Comparison of ENCODE assay signal across 8 cellular contexts in the genomic region with DNA sequence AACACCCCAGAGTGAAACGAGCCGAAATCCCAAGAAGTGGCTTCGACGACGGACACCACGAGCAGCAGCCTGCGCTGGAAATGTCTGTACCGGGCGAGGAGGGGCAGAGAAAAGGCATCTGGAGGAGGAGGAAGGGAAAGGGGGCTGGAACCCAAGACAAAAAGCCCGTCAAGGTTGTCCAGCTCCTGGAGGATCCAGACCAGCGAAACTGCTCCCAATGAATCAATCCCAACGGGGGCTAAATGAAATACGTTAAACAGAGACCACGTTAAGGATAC. TPM values are rescaled to one million over a fixed set of nuclear protein-coding genes. Genes with fewer than 3 reads are reported as not detected.
DNase-seq lines count a peak whose midpoint lies in the region; ATAC-seq and TF ChIP-seq lines count a peak whose summit lies in the region.

No MANE protein-coding gene starts in this region.

- BruUV-seq in OCI-LY7 (replicated peaks; lab: Mats Ljungman, UMichigan), result no TSS peak

- ATAC-seq in GM21515 (IDR thresholded peaks at IDR 0.05; ENCODE audit: unreplicated experiment), result peak; percentile 11
- ATAC-seq in stimulated activated naive B cell treated with anti-CD40 and anti-IgM and Interleukin-4, amounts not matched to agents 10 μg/mL and 1 μg/mL and 100 μg/mL, for 72 hours (replicated peaks), result peak; percentile 17 to 26
- ATAC-seq in GM21717 (IDR thresholded peaks at IDR 0.05; ENCODE audit: unreplicated experiment), result no peak

- H3K36me3 ChIP-seq in BLaER1 treated with 17β-estradiol and CSF1 and Interleukin-3, amounts not matched to agents 10 nM and 100 nM, result peaks cover 3 to 19% (median 14%) of the 10 kb centered on the region in 11 experiments; a peak in 15 of 22 replicates
- H3K36me3 ChIP-seq in OCI-LY7 (ENCODE audit: insufficient read depth, low read length), result peaks cover 14% of the 10 kb centered on the region

- peaks cover 5 to 27% (median 11%) of the 10 kb centered on the region in 11 experiments; a peak in 14 of 22 replicates for H4K20me1 ChIP-seq in BLaER1 treated with 17β-estradiol and CSF1 and Interleukin-3, amounts not matched to agents 10 nM and 100 nM
- H4K20me1 ChIP-seq in OCI-LY7 (ENCODE audit: insufficient read depth, low read length), result peaks cover 10% of the 10 kb centered on the region; the same call in 1 of the 2 replicates

- H3K9me3 Mint-ChIP-seq in stimulated activated naive B cell treated with anti-CD40 and anti-IgM and Interleukin-4, amounts not matched to agents 10 μg/mL and 1 μg/mL and 100 μg/mL, for 72 hours, result no peaks in the 10 kb centered on the region

- no peaks in the 10 kb centered on the region for H3K27me3 ChIP-seq in BLaER1 treated with 17β-estradiol and CSF1 and Interleukin-3, amounts not matched to agents 10 nM and 100 nM
- no peaks in the 10 kb centered on the region for H3K27me3 ChIP-seq in layer of hippocampus (ENCODE audit: control insufficient read depth, insufficient read depth, low read length)

- peak overlapping the region; percentile 95 for H3K4me3 Mint-ChIP-seq in stimulated activated naive B cell treated with anti-CD40 and anti-IgM and Interleukin-4, amounts not matched to agents 10 μg/mL and 1 μg/mL and 100 μg/mL, for 72 hours

- peak overlapping the region; percentile 64 to 90 (median 81) for H3K4me2 ChIP-seq in BLaER1 treated with 17β-estradiol and CSF1 and Interleukin-3, amounts not matched to agents 10 nM and 100 nM
- peak overlapping the region; percentile 95 for H3K4me2 ChIP-seq in OCI-LY7 (ENCODE audit: low read length)

- TF ChIP-seq CTCF in OCI-LY7 (conservative IDR thresholded peaks at IDR 0.05; ENCODE audit: low read length), result no peak

- peak overlapping the region; percentile 92 to 98 (median 97) for H3K9ac ChIP-seq in BLaER1 treated with 17β-estradiol and CSF1 and Interleukin-3, amounts not matched to agents 10 nM and 100 nM

- intact Hi-C loops in OCI-LY7 (cut with micrococcal nuclease; ENCODE audit: unreplicated experiment), result loop anchor here (2.0 to 10.0 kb wide), 2 partner anchors 198 to 634 kb away; partner anchors contain the start of gene PPP4R3B

- no peaks in the 10 kb centered on the region for H3K9me3 ChIP-seq in BLaER1 treated with 17β-estradiol and CSF1 and Interleukin-3, amounts not matched to agents 10 nM and 100 nM (replicated peaks in 1 of 11)
- H3K9me3 ChIP-seq in OCI-LY7 (ENCODE audit: low read length), result no peaks in the 10 kb centered on the region

- peak overlapping the region; percentile 72 for H2AFZ ChIP-seq in OCI-LY7 (ENCODE audit: low read length)

- POLR2A ChIA-PET in OCI-LY7 (lab: Charles Lee), result interaction anchor here (0.6 to 1.0 kb wide), 2 partner anchors 53 to 786 kb away, joined by 3 read pairs; no protein-coding TSS in a partner anchor

- peaks cover 58% of the 10 kb centered on the region for H3K79me2 ChIP-seq in OCI-LY7 (ENCODE audit: insufficient read depth, low read depth, low read length)

- H3K27me3 Mint-ChIP-seq in stimulated activated naive B cell treated with anti-CD40 and anti-IgM and Interleukin-4, amounts not matched to agents 10 μg/mL and 1 μg/mL and 100 μg/mL, for 72 hours, result peaks cover 0 to 3% of the 10 kb centered on the region in 2 donors

- peak overlapping the region; percentile 90 for H3K27ac Mint-ChIP-seq in stimulated activated naive B cell treated with anti-CD40 and anti-IgM and Interleukin-4, amounts not matched to agents 10 μg/mL and 1 μg/mL and 100 μg/mL, for 72 hours

- H3K27ac ChIP-seq in BLaER1 treated with 17β-estradiol and CSF1 and Interleukin-3, amounts not matched to agents 10 nM and 100 nM, result peak overlapping the region; percentile 88 to 97 (median 95)
- peak overlapping the region; percentile 73 for H3K27ac ChIP-seq in OCI-LY7 (ENCODE audit: low read depth, low read length, poor library complexity, severe bottlenecking)
- peak overlapping the region; percentile 98 for H3K27ac ChIP-seq in layer of hippocampus (ENCODE audit: low read depth, low read length)

- peak overlapping the region; percentile 82 to 95 (median 88) for H3K4me3 ChIP-seq in BLaER1 treated with 17β-estradiol and CSF1 and Interleukin-3, amounts not matched to agents 10 nM and 100 nM
- peak overlapping the region; percentile 81 for H3K4me3 ChIP-seq in OCI-LY7 (ENCODE audit: low read depth, low read length, poor library complexity, severe bottlenecking)

- no peaks in the 10 kb centered on the region for H3K9me2 ChIP-seq in OCI-LY7 (ENCODE audit: insufficient read depth, low read length)

- H3K4me1 ChIP-seq in BLaER1 treated with 17β-estradiol and CSF1 and Interleukin-3, amounts not matched to agents 10 nM and 100 nM, result peaks cover 42 to 59% (median 51%) of the 10 kb centered on the region in 10 experiments
- H3K4me1 ChIP-seq in OCI-LY7 (ENCODE audit: insufficient read depth, low read length, poor library complexity, severe bottlenecking), result peaks cover 48% of the 10 kb centered on the region

- CTCF ChIA-PET in OCI-LY7 (lab: Charles Lee; ENCODE audit: unreplicated experiment), result no interaction called here

- no peaks in the 10 kb centered on the region for H3K36me3 Mint-ChIP-seq in stimulated activated naive B cell treated with anti-CD40 and anti-IgM and Interleukin-4, amounts not matched to agents 10 μg/mL and 1 μg/mL and 100 μg/mL, for 72 hours

- DNase-seq in OCI-LY7 (ENCODE audit: low spot score), result no peak
- peak; percentile 35 for DNase-seq in central memory CD4-positive, alpha-beta T cell
- peak; percentile 10 for DNase-seq in stimulated activated naive B cell treated with anti-CD40 and anti-IgM and Interleukin-4, amounts not matched to agents 10 μg/mL and 1 μg/mL and 100 μg/mL, for 72 hours
- no peak for DNase-seq in SKM-1 treated with dmso at 0.1 percent for 144 hours (lab: John Stamatoyannopoulos, UW; ENCODE audit: unreplicated experiment)

- peaks cover 17 to 44% of the 10 kb centered on the region in 2 donors for H3K4me1 Mint-ChIP-seq in stimulated activated naive B cell treated with anti-CD40 and anti-IgM and Interleukin-4, amounts not matched to agents 10 μg/mL and 1 μg/mL and 100 μg/mL, for 72 hours

RNA-seq across cellular contexts. Expression of gene CCDC88A, which starts 0.5 kb away (rescaled TPM):
- 98.4 and 109 TPM in 2 replicates for total RNA-seq in OCI-LY7 (2014; rRNA removed; shearing (Covaris generic))
- total RNA-seq in OCI-LY7 (2022), result 110 and 132 TPM in 2 replicates

Comparison
In these comparisons a context has a peak if more than half of its experiments do, and no peak if none do; other contexts are left out.
1. DNase-seq: peak in central memory CD4-positive, alpha-beta T cell (single experiment) and stimulated activated naive B cell treated with anti-CD40 and anti-IgM and Interleukin-4, amounts not matched to agents 10 μg/mL and 1 μg/mL and 100 μg/mL, for 72 hours (single experiment); none in OCI-LY7 (single experiment) and SKM-1 treated with dmso at 0.1 percent for 144 hours (single experiment).
2. Peak in every context shown above with its lines, with median percentiles within 50 percentile points of each other: H3K27ac ChIP-seq.